Comparison of ENCODE assay signal across 30 cellular contexts in genomic region chr2:83747141-83747540, GRCh38.
"Had no signal": no experiment of that assay in that cellular context is flagged by ENCODE, and none has a peak within 500 bp of the region (broad histone marks: within the 10 kb centered on the region; RNA-seq: fewer than 3 reads in every experiment).

No MANE protein-coding gene starts in this region.

- ATAC-seq: activated CD4-positive, alpha-beta T cell treated with anti-CD3 and anti-CD28 coated beads for 36 hours; activated CD8-positive, alpha-beta memory T cell treated with anti-CD3 and anti-CD28 coated beads, Interleukin-2, amount 10 ng/mL, durations not matched to agents 7 days and 5 days; activated CD8-positive, alpha-beta T cell treated with anti-CD3 and anti-CD28 coated beads, Interleukin-2, amount 10 ng/mL, durations not matched to agents 7 days and 5 days; activated naive CD8-positive, alpha-beta T cell treated with anti-CD3 and anti-CD28 coated beads, Interleukin-2, amount 50 U/mL, for 24 hours; body of pancreas; esophagus mucosa; T-helper 17 cell had no signal

- DNase-seq: activated B cell treated with CpG ODN at 0.5 μM for 24 hours; activated CD4-positive, alpha-beta memory T cell treated with anti-CD3 and anti-CD28 coated beads for 36 hours; activated CD4-positive, alpha-beta T cell treated with anti-CD3 and anti-CD28 coated beads for 36 hours; activated CD4-positive, alpha-beta T cell treated with anti-CD3 and anti-CD28 coated beads, Interleukin-2, amount 10 ng/mL, durations not matched to agents 24 days and 14 days; activated CD4-positive, CD25-positive, alpha-beta regulatory T cell treated with anti-CD3 and anti-CD28 coated beads, Interleukin-2, amount 50 U/mL, for 72 hours; activated CD8-positive, alpha-beta memory T cell treated with anti-CD3 and anti-CD28 coated beads, Interleukin-2, amount 10 ng/mL, durations not matched to agents 7 days and 5 days; activated CD8-positive, alpha-beta memory T cell treated with anti-CD3 and anti-CD28 coated beads, Interleukin-2, amount 50 U/mL, for 4 hours; activated CD8-positive, alpha-beta T cell treated with anti-CD3 and anti-CD28 coated beads, Interleukin-2, amount 10 ng/mL, durations not matched to agents 7 days and 5 days; activated effector memory CD4-positive, alpha-beta T cell treated with anti-CD3 and anti-CD28 coated beads, Interleukin-2, amount 50 U/mL, for 16 hours; activated naive CD4-positive, alpha-beta T cell treated with anti-CD3 and anti-CD28 coated beads for 36 hours; activated naive CD8-positive, alpha-beta T cell treated with anti-CD3 and anti-CD28 coated beads for 36 hours; activated naive CD8-positive, alpha-beta T cell treated with anti-CD3 and anti-CD28 coated beads, Interleukin-2, amount 50 U/mL, for 24 hours; activated T-cell treated with anti-CD3 and anti-CD28 coated beads, Interleukin-2, amount 50 U/mL, for 1 hour; activated T-cell treated with anti-CD3 and anti-CD28 coated beads, Interleukin-2, amount 50 U/mL, for 48 hours; adrenal gland; amygdala; aorta; body of pancreas; central memory CD4-positive, alpha-beta T cell; cerebellar nuclear complex; colonic mucosa; effector CD8-positive, alpha-beta T cell; foreskin fibroblast; head of caudate nucleus; T-helper 1 cell; T-helper 17 cell; T1000; WERI-Rb-1 had no signal

- H3K4me3 ChIP-seq: adrenal gland, body of pancreas, cardiac muscle cell, colonic mucosa had no signal
